In genomic region chr17:3529817-3530741, GRCh38 we compare ENCODE assay signal across 13 cellular contexts. TPM values are rescaled to one million over a fixed set of nuclear protein-coding genes. Genes with fewer than 3 reads are reported as not detected.
A peak's percentile ranks its signal among the peaks of the same experiment; 100 is the strongest.
DNase-seq lines count a peak whose midpoint lies in the region; ATAC-seq and TF ChIP-seq lines count a peak whose summit lies in the region.
"Had no signal": no experiment of that assay in that cellular context is flagged by ENCODE, and none has a peak within 500 bp of the region (broad histone marks: within the 10 kb centered on the region; RNA-seq: fewer than 3 reads in every experiment).

No MANE protein-coding gene starts in this region.

- H3K4me3 ChIP-seq in IMR-90 (ENCODE audit: insufficient read depth, low read depth, low read length) (no peak overlapping the region), fibroblast of the aortic adventitia (ENCODE audit: low read depth, low read length) (peak overlapping the region; percentile 56), mesendoderm (ENCODE audit: low read length) (no peak overlapping the region), tibial artery (no peak overlapping the region)
- H3K4me3 ChIP-seq in CD4-positive, alpha-beta memory T cell (ENCODE audit: low read length in 2 of 2), result no peak overlapping the region
- H3K4me3 ChIP-seq: breast epithelium, uterus had no signal

- H3K56ac ChIP-seq in IMR-90 (ENCODE audit: extremely low read depth, insufficient read depth, low read length), result no peak overlapping the region
- H3K56ac ChIP-seq in mesendoderm (ENCODE audit: low read length), result peak overlapping the region; percentile 80

- H2BK5ac ChIP-seq in IMR-90 (ENCODE audit: low read depth, low read length, poor library complexity, severe bottlenecking) (no peak overlapping the region), mesendoderm (ENCODE audit: low read length) (peak overlapping the region; percentile 90)

- no peaks in the 10 kb centered on the region for H3K9me1 ChIP-seq in IMR-90 (ENCODE audit: insufficient read depth, low read length)

- H4K8ac ChIP-seq in IMR-90 (ENCODE audit: low read depth in 2 of 2, low read length in 2 of 2), result no peak overlapping the region
- H4K8ac ChIP-seq in mesendoderm (ENCODE audit: low read depth, low read length), result no peak overlapping the region

- in situ Hi-C loops in IMR-90 (cut with MboI; ENCODE audit: low sequenced_read_pairs), result no loop called here

- no peak overlapping the region for H2AK9ac ChIP-seq in IMR-90 (replicated peaks; ENCODE audit: low read depth, low read length, poor library complexity)

- ATAC-seq in IMR-90 (ENCODE audit: low read depth), result peak; percentile 50
- no peak for ATAC-seq in HG02973 (IDR thresholded peaks at IDR 0.05; ENCODE audit: unreplicated experiment)
- ATAC-seq: activated CD4-positive, alpha-beta T cell treated with anti-CD3 and anti-CD28 coated beads for 36 hours had no signal

- H3K9ac ChIP-seq in IMR-90 (ENCODE audit: low read depth, low read length), result no peak overlapping the region
- peak overlapping the region; percentile 4 for H3K9ac ChIP-seq in mesendoderm (ENCODE audit: low read length)

- H3K9me3 ChIP-seq in IMR-90 (ENCODE audit: control insufficient read depth, insufficient read depth, low read length) (no peaks in the 10 kb centered on the region), tibial artery (no peaks in the 10 kb centered on the region)
- no peaks in the 10 kb centered on the region for H3K9me3 ChIP-seq in CD4-positive, alpha-beta memory T cell (ENCODE audit: control insufficient read depth in 1 of 2, low read length in 2 of 2)
- H3K9me3 ChIP-seq: breast epithelium, uterus had no signal

- DNase-seq in IMR-90 (no peak), fibroblast of the aortic adventitia (ENCODE audit: low read depth) (peak; percentile 96), mesendoderm (peak; percentile 99), tibial artery (peak; percentile 54 to 60), DMS 273 (lab: John Stamatoyannopoulos, UW; ENCODE audit: unreplicated experiment) (no peak), GOT3 (lab: John Stamatoyannopoulos, UW) (no peak)
- DNase-seq in CD4-positive, alpha-beta memory T cell, result no peak
- DNase-seq: activated CD4-positive, alpha-beta T cell treated with anti-CD3 and anti-CD28 coated beads for 36 hours; stimulated activated CD4-positive, alpha-beta T cell treated with anti-CD3 and anti-CD28 coated beads, Interleukin-2, amount 100 ng/mL, for 24 hours had no signal

- H3K27me3 ChIP-seq in IMR-90 (ENCODE audit: control insufficient read depth, insufficient read depth, low read length) (no peaks in the 10 kb centered on the region), mesendoderm (ENCODE audit: insufficient read depth, low read length, poor library complexity) (no peaks in the 10 kb centered on the region), tibial artery (peaks cover 0 to 52% of the 10 kb centered on the region in 2 donors)
- no peaks in the 10 kb centered on the region for H3K27me3 ChIP-seq in CD4-positive, alpha-beta memory T cell (ENCODE audit: insufficient read depth, low read length)
- H3K27me3 ChIP-seq: uterus had no signal

- TF ChIP-seq CTCF in IMR-90 (conservative IDR thresholded peaks at IDR 0.05; ENCODE audit: low read depth, low read length) (no peak), fibroblast of the aortic adventitia (IDR thresholded peaks at IDR 0.05; ENCODE audit: insufficient read depth, low read length) (no peak), tibial artery (IDR thresholded peaks at IDR 0.05) (no peak)

- H3K18ac ChIP-seq in IMR-90 (ENCODE audit: low read depth, low read length) (no peak overlapping the region), mesendoderm (ENCODE audit: low read length) (peak overlapping the region; percentile 1)

- WGBS in IMR-90 (ENCODE audit: extremely low coverage in 2 of 2, insufficient read length in 1 of 2), 2 experiments, result 62% methylated on average over 22 of the region's 32 CpGs; no CpG with 5 or more reads in 1 of the 2 experiments
- no CpG with 5 or more reads among the region's 32 CpGs for WGBS in mesendoderm (ENCODE audit: extremely low coverage, insufficient coverage, low lambda C conversion rate)

- dilution Hi-C loops in IMR-90 (cut with HindIII; ENCODE audit: low sequenced_read_pairs, unreplicated experiment), result no loop called here

- no peak overlapping the region for H3K4ac ChIP-seq in IMR-90 (ENCODE audit: low read depth, low read length)
- no peak overlapping the region for H3K4ac ChIP-seq in mesendoderm (ENCODE audit: low read depth, low read length)

- no peak overlapping the region for H4K91ac ChIP-seq in IMR-90 (ENCODE audit: insufficient read depth, low read depth, low read length)

- H2BK20ac ChIP-seq in IMR-90 (ENCODE audit: low read depth, low read length), result no peak overlapping the region

- H2AK5ac ChIP-seq in IMR-90 (ENCODE audit: low read depth, low read length), result no peak overlapping the region
- peak overlapping the region; percentile 47 for H2AK5ac ChIP-seq in mesendoderm (ENCODE audit: low read length)

- no peak overlapping the region for H3K23ac ChIP-seq in IMR-90 (ENCODE audit: low read depth, low read length)
- peak overlapping the region; percentile 48 for H3K23ac ChIP-seq in mesendoderm (ENCODE audit: low read length)

- CTCF ChIA-PET in IMR-90 (lab: Yijun Ruan, JAX), result no interaction called here
- CTCF ChIA-PET in CD4-positive, alpha-beta memory T cell (lab: Charles Lee; ENCODE audit: partially characterized antibody), result no interaction called here

- H3K9me3 Mint-ChIP-seq in CD4-positive, alpha-beta memory T cell, result no peaks in the 10 kb centered on the region

- intact Hi-C loops in IMR-90 (cut with micrococcal nuclease), result no loop called here
- intact Hi-C loops in tibial artery (cut with DNase I; ENCODE audit: low total_unique reads), result no loop called here
- intact Hi-C loops in CD4-positive, alpha-beta memory T cell (cut with micrococcal nuclease), result no loop called here

- H4K5ac ChIP-seq in IMR-90 (ENCODE audit: low read depth, low read length), result no peak overlapping the region
- no peak overlapping the region for H4K5ac ChIP-seq in mesendoderm (ENCODE audit: low read length)

- peak overlapping the region; percentile 65 for H2AFZ ChIP-seq in IMR-90 (replicated peaks; ENCODE audit: low read length, poor library complexity)

- no peaks in the 10 kb centered on the region for H3K79me1 ChIP-seq in IMR-90 (ENCODE audit: low read depth in 1 of 2, low read length in 2 of 2)
- no peaks in the 10 kb centered on the region for H3K79me1 ChIP-seq in mesendoderm (ENCODE audit: low read length)

- no TSS peak for BruUV-seq in IMR-90 (replicated peaks; lab: Mats Ljungman, UMichigan)

- no peak for TF ChIP-seq RAD21 in IMR-90 (IDR thresholded peaks at IDR 0.05; ENCODE audit: low read length)

- H3K4me1 Mint-ChIP-seq in CD4-positive, alpha-beta memory T cell, result peaks cover 0 to 6% (median 3%) of the 10 kb centered on the region in 4 donors

- H2BK15ac ChIP-seq in IMR-90 (ENCODE audit: low read depth, low read length), result no peak overlapping the region
- no peak overlapping the region for H2BK15ac ChIP-seq in mesendoderm (replicated peaks; ENCODE audit: low read depth)

- no peak overlapping the region for H3K4me2 ChIP-seq in IMR-90 (ENCODE audit: low read depth, low read length)
- no peak overlapping the region for H3K4me2 ChIP-seq in mesendoderm (ENCODE audit: low read length)

- H4K20me1 ChIP-seq in IMR-90 (ENCODE audit: insufficient read depth, low read length), result no peaks in the 10 kb centered on the region

- peaks cover 0 to 14% of the 10 kb centered on the region in 2 donors for H3K27me3 Mint-ChIP-seq in CD4-positive, alpha-beta memory T cell

- H2BK120ac ChIP-seq in IMR-90 (ENCODE audit: low read depth, low read length) (no peak overlapping the region), mesendoderm (ENCODE audit: low read depth, low read length) (peak overlapping the region; percentile 83)

- H3K4me1 ChIP-seq in IMR-90 (ENCODE audit: control insufficient read depth, insufficient read depth, low read length) (no peaks in the 10 kb centered on the region), mesendoderm (ENCODE audit: control insufficient read depth, low read depth, low read length) (peaks cover 12% of the 10 kb centered on the region), tibial artery (no peaks in the 10 kb centered on the region)
- H3K4me1 ChIP-seq in CD4-positive, alpha-beta memory T cell (ENCODE audit: insufficient read depth, low read length), result peaks cover 6% of the 10 kb centered on the region
- H3K4me1 ChIP-seq: breast epithelium, uterus had no signal

- H3K27ac ChIP-seq in IMR-90 (ENCODE audit: insufficient read depth, low read length), result no peak overlapping the region
- H3K27ac ChIP-seq in mesendoderm (ENCODE audit: low read depth, low read length), result peak overlapping the region; percentile 86
- H3K27ac ChIP-seq in tibial artery, result no peak overlapping the region
- no peak overlapping the region for H3K27ac ChIP-seq in CD4-positive, alpha-beta memory T cell (ENCODE audit: low read depth, low read length)
- H3K27ac ChIP-seq: breast epithelium, uterus had no signal

- no peaks in the 10 kb centered on the region for H3K36me3 Mint-ChIP-seq in CD4-positive, alpha-beta memory T cell

- no peak overlapping the region for H3K4me3 Mint-ChIP-seq in CD4-positive, alpha-beta memory T cell
- H3K4me3 Mint-ChIP-seq: activated CD4-positive, alpha-beta T cell treated with anti-CD3 and anti-CD28 coated beads for 36 hours had no signal

- H3K14ac ChIP-seq in IMR-90 (replicated peaks; ENCODE audit: low read depth, low read length), result no peak overlapping the region

- no peak for TF ChIP-seq POLR2A in IMR-90 (IDR thresholded peaks at IDR 0.05; ENCODE audit: low read depth, low read length)

- POLR2A ChIA-PET in IMR-90 (lab: Charles Lee; ENCODE audit: unreplicated experiment), result no interaction called here
- POLR2A ChIA-PET in CD4-positive, alpha-beta memory T cell (lab: Charles Lee; ENCODE audit: partially characterized antibody), result no interaction called here

- no peaks in the 10 kb centered on the region for H3K79me2 ChIP-seq in mesendoderm (ENCODE audit: control insufficient read depth, insufficient read depth, low read length)

- no peaks in the 10 kb centered on the region for H3K36me3 ChIP-seq in IMR-90 (ENCODE audit: control insufficient read depth, insufficient read depth, low read length)
- H3K36me3 ChIP-seq in mesendoderm (ENCODE audit: control insufficient read depth, insufficient read depth, low read length), result no peaks in the 10 kb centered on the region
- no peaks in the 10 kb centered on the region for H3K36me3 ChIP-seq in tibial artery
- H3K36me3 ChIP-seq in CD4-positive, alpha-beta memory T cell (ENCODE audit: insufficient read depth, low read length), result no peaks in the 10 kb centered on the region
- H3K36me3 ChIP-seq: breast epithelium, uterus had no signal

- no peak overlapping the region for H3K27ac Mint-ChIP-seq in CD4-positive, alpha-beta memory T cell
- H3K27ac Mint-ChIP-seq: activated CD4-positive, alpha-beta T cell treated with anti-CD3 and anti-CD28 coated beads for 36 hours had no signal

RNA-seq across cellular contexts. Expression of gene TRPV3, which starts 27.5 kb away (rescaled TPM):
- total RNA-seq in IMR-90 (2012; rRNA removed) (under 0.01 and 0.18 TPM in 2 replicates), fibroblast of the aortic adventitia (ENCODE audit: low replicate concordance) (1.5 and 1.9 TPM in 2 replicates)
- polyA plus RNA-seq in IMR-90 (2012; rRNA removed), result 0.10 and 0.26 TPM in 2 replicates
- 0.03 and 0.14 TPM in 2 replicates for polyA plus RNA-seq in IMR-90 (2012; cell fraction: cytosol; rRNA removed)
- polyA plus RNA-seq in IMR-90 (2012; cell fraction: nucleus; rRNA removed; ENCODE audit: low replicate concordance), result 0.59 and 1.5 TPM in 2 replicates
- polyA plus RNA-seq in mesendoderm (2013, experiment 1 of 2), result 0.49 TPM
- polyA plus RNA-seq in mesendoderm (2013, experiment 2 of 2), result 0.48 TPM
- under 1 TPM; 0.06 to 0.14 TPM for total RNA-seq in CD4-positive, alpha-beta memory T cell
- not detected for polyA plus RNA-seq in CD4-positive, alpha-beta memory T cell

RNA-seq across cellular contexts. Expression of gene ASPA, which starts 54.3 kb away (rescaled TPM):
- total RNA-seq in IMR-90 (2012; rRNA removed) (not detected in 2 replicates), fibroblast of the aortic adventitia (ENCODE audit: low replicate concordance) (1.9 and 9.7 TPM in 2 replicates)
- 0.02 TPM in 1 of 2 replicates, not detected in the other for polyA plus RNA-seq in IMR-90 (2012; rRNA removed)
- not detected in 2 replicates for polyA plus RNA-seq in IMR-90 (2012; cell fraction: cytosol; rRNA removed)
- 0.07 TPM in 1 of 2 replicates, not detected in the other for polyA plus RNA-seq in IMR-90 (2012; cell fraction: nucleus; rRNA removed; ENCODE audit: low replicate concordance)
- not detected for polyA plus RNA-seq in mesendoderm (2013, experiment 1 of 2)
- not detected for polyA plus RNA-seq in mesendoderm (2013, experiment 2 of 2)
- total RNA-seq in CD4-positive, alpha-beta memory T cell, result not detected
- not detected for polyA plus RNA-seq in CD4-positive, alpha-beta memory T cell
- total RNA-seq: activated CD4-positive, alpha-beta T cell treated with anti-CD3 and anti-CD28 coated beads for 36 hours; Daoy had no signal

RNA-seq across cellular contexts. Expression of gene SPATA22, which starts 58.5 kb away (rescaled TPM):
- total RNA-seq in IMR-90 (2012; rRNA removed) (0.18 and 0.28 TPM in 2 replicates), fibroblast of the aortic adventitia (ENCODE audit: low replicate concordance) (not detected in 2 replicates)
- 0.23 and 0.29 TPM in 2 replicates for polyA plus RNA-seq in IMR-90 (2012; rRNA removed)
- polyA plus RNA-seq in IMR-90 (2012; cell fraction: cytosol; rRNA removed), result 0.03 and 0.07 TPM in 2 replicates
- 0.24 TPM in 1 of 2 replicates, not detected in the other for polyA plus RNA-seq in IMR-90 (2012; cell fraction: nucleus; rRNA removed; ENCODE audit: low replicate concordance)
- not detected for polyA plus RNA-seq in mesendoderm (2013, experiment 1 of 2)
- polyA plus RNA-seq in mesendoderm (2013, experiment 2 of 2), result not detected
- not detected for total RNA-seq in CD4-positive, alpha-beta memory T cell
- polyA plus RNA-seq in CD4-positive, alpha-beta memory T cell, result under 1 TPM in 1 of 2 donors, not detected in 1; 0.42 TPM
- total RNA-seq: Daoy had no signal

Comparison
In these comparisons a context has a peak if more than half of its experiments do, and no peak if none do; other contexts are left out.
1. DNase-seq: peak in fibroblast of the aortic adventitia (single experiment), mesendoderm (single experiment) and tibial artery (2 of 2); none in IMR-90 (single experiment), DMS 273 (single experiment), GOT3 (single experiment) and CD4-positive, alpha-beta memory T cell (0 of 5).